In the genomic region with DNA sequence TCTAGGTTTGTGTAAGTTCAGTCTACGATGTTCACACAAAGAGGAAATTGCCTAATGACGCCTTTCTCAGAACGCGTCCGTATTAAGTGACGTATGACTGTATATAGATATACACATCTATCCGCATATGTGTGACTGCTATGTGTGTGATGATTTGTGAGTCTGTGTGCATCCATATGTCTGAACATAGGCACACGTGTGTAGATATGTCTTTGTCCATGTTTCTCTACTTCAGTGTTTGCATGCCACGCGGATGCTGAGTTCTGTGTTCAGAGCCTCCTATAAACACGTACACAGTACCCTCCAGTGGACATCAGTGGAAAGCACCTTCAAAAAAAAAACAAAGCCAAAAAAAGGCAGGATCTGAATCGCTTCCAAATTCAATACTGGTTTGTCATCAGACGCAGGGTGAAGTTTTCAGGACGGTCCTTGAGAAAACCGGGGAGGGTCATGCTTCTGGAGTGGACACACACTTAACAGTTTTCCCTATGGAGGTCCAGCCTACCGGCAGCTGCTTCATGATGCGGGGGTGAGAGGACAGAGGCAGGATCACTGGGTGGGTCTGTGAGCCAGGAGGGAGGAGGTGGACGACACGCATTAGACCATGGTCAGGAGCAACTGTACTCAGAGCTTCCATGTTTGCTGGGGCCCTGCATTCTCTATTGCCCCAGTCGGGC, we compare ENCODE assay signal across 8 cellular contexts. TPM values are rescaled to one million over a fixed set of nuclear protein-coding genes. Genes with fewer than 3 reads are reported as not detected.
DNase-seq lines count a peak whose midpoint lies in the region; ATAC-seq, FAIRE-seq and TF ChIP-seq lines count a peak whose summit lies in the region.

No MANE protein-coding gene starts in this region.

- H3K9me3 ChIP-seq in astrocyte (ENCODE audit: insufficient read depth, low read depth, low read length) (no peaks in the 10 kb centered on the region), right cardiac atrium (ENCODE audit: control insufficient read depth, low read length) (no peaks in the 10 kb centered on the region)

- intact Hi-C loops in right cardiac atrium (cut with DNase I): loop anchor here in 3 of 4 donors (5.0 to 10.0 kb wide), 6 partner anchors 278 to 618 kb away; partner anchors contain the start of gene SLC25A51 (in 1 of the 3)

- H3K9me3 Mint-ChIP-seq in astrocyte (ENCODE audit: unreplicated experiment): peaks cover 2% of the 10 kb centered on the region

- H4K20me1 ChIP-seq in astrocyte (ENCODE audit: insufficient read depth, low read length): no peaks in the 10 kb centered on the region

- no peaks in the 10 kb centered on the region for H3K36me3 ChIP-seq in BJ (ENCODE audit: control insufficient read depth, insufficient read depth, low read length)
- no peaks in the 10 kb centered on the region for H3K36me3 ChIP-seq in astrocyte (ENCODE audit: insufficient read depth, low read length)

- 32% methylated on average over 20 of the region's 20 CpGs for WGBS in right cardiac atrium

- peaks cover 45% of the 10 kb centered on the region for H3K4me1 ChIP-seq in astrocyte (ENCODE audit: insufficient read depth, low read length)
- H3K4me1 ChIP-seq in right cardiac atrium (ENCODE audit: control insufficient read depth, insufficient read depth, low read length): peaks cover 2% of the 10 kb centered on the region

- no peak overlapping the region for H3K27ac Mint-ChIP-seq in astrocyte (ENCODE audit: unreplicated experiment)

- peak; percentile 72 for TF ChIP-seq CTCF in BJ (IDR thresholded peaks at IDR 0.05; ENCODE audit: insufficient read depth, low read depth, low read length)
- peak; percentile 82 for TF ChIP-seq CTCF in astrocyte (IDR thresholded peaks at IDR 0.05; ENCODE audit: insufficient read depth, low read depth, low read length)

- POLR2A ChIA-PET in BJ (lab: Charles Lee): no interaction called here

- FAIRE-seq in GM18507 (lab: Jason Lieb, UNC): peak; percentile 81
- FAIRE-seq in astrocyte (lab: Jason Lieb, UNC): peak; percentile 96

- no peak overlapping the region for H3K4me3 Mint-ChIP-seq in astrocyte (ENCODE audit: unreplicated experiment)

- H3K9ac ChIP-seq in astrocyte (ENCODE audit: low read length): no peak overlapping the region

- H3K4me1 Mint-ChIP-seq in astrocyte (ENCODE audit: low read depth, unreplicated experiment): peaks cover 48% of the 10 kb centered on the region

- no peak overlapping the region for H3K27ac ChIP-seq in astrocyte (ENCODE audit: low read depth, low read length)
- H3K27ac ChIP-seq in right cardiac atrium (ENCODE audit: low read length): no peak overlapping the region

- H3K4me2 ChIP-seq in astrocyte (ENCODE audit: low read length): peak overlapping the region; percentile 61

- H3K27me3 Mint-ChIP-seq in astrocyte (ENCODE audit: low read depth, unreplicated experiment): peaks cover 9% of the 10 kb centered on the region

- CTCF ChIA-PET in BJ (lab: Yijun Ruan, JAX): interaction anchor here (0.6 to 1.8 kb wide), 15 partner anchors 9 to 479 kb away, joined by 3 to 12 read pairs (median 4); partner anchors contain the start of gene SLC25A51

- H3K4me3 ChIP-seq in BJ (ENCODE audit: low read depth, low read length) (no peak overlapping the region), astrocyte (ENCODE audit: insufficient read depth, low read depth, low read length) (no peak overlapping the region), right cardiac atrium (ENCODE audit: low read length) (no peak overlapping the region), skeletal muscle cell (ENCODE audit: low read depth, low read length) (no peak overlapping the region)

- H3K79me2 ChIP-seq in astrocyte (ENCODE audit: insufficient read depth, low read length): no peaks in the 10 kb centered on the region

- H2AFZ ChIP-seq in astrocyte (ENCODE audit: low read depth, low read length): peak overlapping the region; percentile 36

- peak; percentile 82 to 86 for ATAC-seq in right cardiac atrium

- DNase-seq in BJ (ENCODE audit: low read depth) (peak; percentile 39), GM18507 (ENCODE audit: extremely low spot score, insufficient read length, low read depth) (peak; percentile 37), HuH-7 (ENCODE audit: low spot score) (peak; percentile 23), NOMO-1 treated with DMSO at 0.1 percent for 48 hours (lab: John Stamatoyannopoulos, UW; ENCODE audit: unreplicated experiment) (peak; percentile 61), astrocyte (ENCODE audit: low read depth) (peak; percentile 70), right cardiac atrium (peak in 2 of 3 donors; percentile 31 to 69), skeletal muscle cell (ENCODE audit: low read depth) (peak; percentile 57), mesenteric fat pad (ENCODE audit: low spot score) (no peak)

- H3K36me3 Mint-ChIP-seq in astrocyte (ENCODE audit: low read depth, unreplicated experiment): no peaks in the 10 kb centered on the region

- H3K27me3 ChIP-seq in BJ (ENCODE audit: control insufficient read depth, insufficient read depth, low read length) (no peaks in the 10 kb centered on the region), astrocyte (ENCODE audit: insufficient read depth, low read length) (no peaks in the 10 kb centered on the region), right cardiac atrium (ENCODE audit: control insufficient read depth, insufficient read depth) (no peaks in the 10 kb centered on the region)

RNA-seq across cellular contexts. Expression of gene ALDH1B1, which starts 29.5 kb away (rescaled TPM):
- polyA plus RNA-seq in BJ (2011; rRNA removed) (36.1 and 38.4 TPM in 2 replicates), right cardiac atrium (11.5 TPM)
- 32.0 and 50.0 TPM in 2 replicates for polyA minus RNA-seq in BJ (2011; rRNA and poly(A)+ RNA removed)
- total RNA-seq in astrocyte (124 and 137 TPM in 2 replicates), right cardiac atrium (10 to 100 TPM; 12.4 to 27.2 (median 13.7) TPM), mesenteric fat pad (26.3 TPM)
